Comparison of ENCODE assay signal across 1 cellular context in genomic region chr1:145845514-145846161, GRCh38.
TF ChIP-seq lines count a peak whose summit lies in the region.

NUDT17 (plus strand) TSS chr1:145845630; CDS start chr1:145845641, 11 bp downstream.

TF ChIP-seq in HepG2, 621 proteins besides CTCF, POLR2A, EP300 and RAD21 (continues in another document):
- TF ChIP-seq ATF4 (CRISPR knock-in tag; IDR thresholded peaks at IDR 0.05) (no peak), ZNF503 (CRISPR knock-in tag; IDR thresholded peaks at IDR 0.05) (no peak; the same call in 1 of the 2 replicates), CAMTA2 (CRISPR knock-in tag; IDR thresholded peaks at IDR 0.05; ENCODE audit: borderline replicate concordance) (peak; percentile 83; the same call in 1 of the 2 replicates), TBP (CRISPR knock-in tag; IDR thresholded peaks at IDR 0.05) (no peak), PRDM15 (CRISPR knock-in tag; IDR thresholded peaks at IDR 0.05) (no peak), NFKB2 (CRISPR knock-in tag; IDR thresholded peaks at IDR 0.05; ENCODE audit: borderline replicate concordance) (peak; percentile 76; the same call in 1 of the 2 replicates), ZMYM2 (CRISPR knock-in tag; IDR thresholded peaks at IDR 0.05) (no peak), ZFP91 (CRISPR knock-in tag; IDR thresholded peaks at IDR 0.05; ENCODE audit: borderline replicate concordance) (peak; percentile 85; the same call in 1 of the 2 replicates), ZBTB44 (CRISPR knock-in tag; IDR thresholded peaks at IDR 0.05) (no peak), MZF1 (CRISPR knock-in tag; IDR thresholded peaks at IDR 0.05; ENCODE audit: borderline replicate concordance) (no peak), DR1 (CRISPR knock-in tag; IDR thresholded peaks at IDR 0.05) (no peak), ZNF672 (CRISPR knock-in tag; IDR thresholded peaks at IDR 0.05) (no peak), ZNF569 (CRISPR knock-in tag; IDR thresholded peaks at IDR 0.05; ENCODE audit: borderline replicate concordance) (no peak), KAT8 (CRISPR knock-in tag; IDR thresholded peaks at IDR 0.05) (peak; percentile 61), ZNF597 (CRISPR knock-in tag; IDR thresholded peaks at IDR 0.05) (no peak), PBX3 (CRISPR knock-in tag; IDR thresholded peaks at IDR 0.05; ENCODE audit: borderline replicate concordance) (no peak), SNAPC4 (CRISPR knock-in tag; IDR thresholded peaks at IDR 0.05) (peak; percentile 76; the same call in 1 of the 2 replicates), ZBTB49 (CRISPR knock-in tag; IDR thresholded peaks at IDR 0.05; ENCODE audit: borderline replicate concordance) (no peak), ZBTB3 (CRISPR knock-in tag; IDR thresholded peaks at IDR 0.05; ENCODE audit: borderline replicate concordance, low read depth) (no peak), SETDB1 (CRISPR knock-in tag; IDR thresholded peaks at IDR 0.05; ENCODE audit: borderline replicate concordance) (no peak), ZNF496 (CRISPR knock-in tag; IDR thresholded peaks at IDR 0.05; ENCODE audit: insufficient replicate concordance) (no peak), ZNF724P (CRISPR knock-in tag; IDR thresholded peaks at IDR 0.05; ENCODE audit: borderline replicate concordance) (no peak), SAP130 (CRISPR knock-in tag; IDR thresholded peaks at IDR 0.05; ENCODE audit: low read depth) (peak; percentile 65), ZNF761 (CRISPR knock-in tag; conservative IDR thresholded peaks at IDR 0.05) (peak; percentile 55; the same call in 1 of the 2 replicates), ZFP41 (CRISPR knock-in tag; IDR thresholded peaks at IDR 0.05; ENCODE audit: borderline replicate concordance) (no peak), FOXK2 (IDR thresholded peaks at IDR 0.05) (no peak), RELA (CRISPR knock-in tag; IDR thresholded peaks at IDR 0.05) (no peak), ZNF577 (CRISPR knock-in tag; IDR thresholded peaks at IDR 0.05; ENCODE audit: borderline replicate concordance, low read depth) (no peak), SP5 (CRISPR knock-in tag; IDR thresholded peaks at IDR 0.05; ENCODE audit: borderline replicate concordance, low read depth) (no peak), IRF9 (CRISPR knock-in tag; IDR thresholded peaks at IDR 0.05; ENCODE audit: borderline replicate concordance) (0 out of 2 replicates have a peak, but pooled peaks have one; percentile 40), POLR2AphosphoS2 (IDR thresholded peaks at IDR 0.05; ENCODE audit: low read depth, low read length) (no peak), ZNF24 (IDR thresholded peaks at IDR 0.05) (no peak), ZNF30 (CRISPR knock-in tag; IDR thresholded peaks at IDR 0.05) (no peak), DPF2 (CRISPR knock-in tag; IDR thresholded peaks at IDR 0.05; ENCODE audit: borderline replicate concordance, low read depth) (no peak), POGZ (CRISPR knock-in tag; IDR thresholded peaks at IDR 0.05) (peak; percentile 56), ARNT2 (CRISPR knock-in tag; IDR thresholded peaks at IDR 0.05; ENCODE audit: low read depth) (0 out of 2 replicates have a peak, but pooled peaks have one; percentile 39), TBX2 (CRISPR knock-in tag; IDR thresholded peaks at IDR 0.05; ENCODE audit: borderline replicate concordance) (peak; percentile 72), ZNF83 (CRISPR knock-in tag; IDR thresholded peaks at IDR 0.05; ENCODE audit: borderline replicate concordance) (no peak), ZNF777 (CRISPR knock-in tag; IDR thresholded peaks at IDR 0.05) (no peak; the same call in 1 of the 2 replicates), GABPB1 (CRISPR knock-in tag; IDR thresholded peaks at IDR 0.05) (peak; percentile 75)
